ENCODE assay signal across 22 cellular contexts in genomic region chr16:56788435-56788834, GRCh38. TPM values are rescaled to one million over a fixed set of nuclear protein-coding genes. Genes with fewer than 3 reads are reported as not detected.
A peak's percentile ranks its signal among the peaks of the same experiment; 100 is the strongest.
DNase-seq lines count a peak whose midpoint lies in the region; ATAC-seq and TF ChIP-seq lines count a peak whose summit lies in the region.
"Had no signal": no experiment of that assay in that cellular context is flagged by ENCODE, and none has a peak within 500 bp of the region (broad histone marks: within the 10 kb centered on the region; RNA-seq: fewer than 3 reads in every experiment).

No MANE protein-coding gene starts in this region.

- TF ChIP-seq POLR2A in heart left ventricle (IDR thresholded peaks at IDR 0.05), result no peak

- intact Hi-C loops in heart left ventricle (cut with DNase I), result loop anchor here in 1 of 10 donors (10.0 kb wide), 1 partner anchor 184 kb away; the partner anchor contains the start of gene MT2A
- intact Hi-C loops in left lung (cut with DNase I), result no loop called here

- peak overlapping the region; percentile 50 for H3K27ac Mint-ChIP-seq in stimulated activated effector memory CD8-positive, alpha-beta T cell treated with anti-CD3 and anti-CD28 coated beads, Interleukin-12 subunit alpha, Interleukin-12 subunit beta, amount 100 ng/mL, for 72 hours
- H3K27ac Mint-ChIP-seq: B cell; CD8-positive, alpha-beta memory T cell; HFFc6 had no signal

- TF ChIP-seq CTCF in cardiac muscle cell (IDR thresholded peaks at IDR 0.05; ENCODE audit: low read depth, low read length), result no peak
- no peak for TF ChIP-seq CTCF in heart left ventricle (IDR thresholded peaks at IDR 0.05)
- TF ChIP-seq CTCF in left lung (IDR thresholded peaks at IDR 0.05), result no peak

- H3K9me3 Mint-ChIP-seq in stimulated activated effector memory CD8-positive, alpha-beta T cell treated with anti-CD3 and anti-CD28 coated beads, Interleukin-12 subunit alpha, Interleukin-12 subunit beta, amount 100 ng/mL, for 72 hours, result no peaks in the 10 kb centered on the region
- H3K9me3 Mint-ChIP-seq: CD4-positive, CD25-positive, alpha-beta regulatory T cell; CD8-positive, alpha-beta memory T cell; HFFc6 had no signal

- peaks cover 10% of the 10 kb centered on the region for H3K4me1 Mint-ChIP-seq in stimulated activated effector memory CD8-positive, alpha-beta T cell treated with anti-CD3 and anti-CD28 coated beads, Interleukin-12 subunit alpha, Interleukin-12 subunit beta, amount 100 ng/mL, for 72 hours
- H3K4me1 Mint-ChIP-seq: B cell had no signal

- H3K27ac ChIP-seq in cardiac muscle cell (peak overlapping the region; percentile 65), heart left ventricle (no peak overlapping the region), left lung (no peak overlapping the region)
- H3K27ac ChIP-seq: BLaER1 treated with 17β-estradiol and CSF1 and Interleukin-3, amounts not matched to agents 10 nM and 100 nM; GM23248; HL-60 had no signal

- H3K36me3 ChIP-seq in cardiac muscle cell (no peaks in the 10 kb centered on the region), heart left ventricle (no peaks in the 10 kb centered on the region), left lung (no peaks in the 10 kb centered on the region)

- 88 to 97% (median 93%) methylated on average over 4 of the region's 4 CpGs for WGBS in heart left ventricle, 4 donors

- H3K4me1 ChIP-seq in cardiac muscle cell (ENCODE audit: low read depth) (peaks cover 54% of the 10 kb centered on the region), heart left ventricle (peaks cover 0 to 4% (median 0%) of the 10 kb centered on the region in 12 donors), left lung (no peaks in the 10 kb centered on the region)

- H3K4me3 Mint-ChIP-seq in stimulated activated effector memory CD8-positive, alpha-beta T cell treated with anti-CD3 and anti-CD28 coated beads, Interleukin-12 subunit alpha, Interleukin-12 subunit beta, amount 100 ng/mL, for 72 hours, result no peak overlapping the region
- H3K4me3 Mint-ChIP-seq: B cell; CD4-positive, CD25-positive, alpha-beta regulatory T cell; CD8-positive, alpha-beta memory T cell; HFFc6 had no signal

- no peaks in the 10 kb centered on the region for H3K9me3 ChIP-seq in cardiac muscle cell (ENCODE audit: low read depth)
- no peaks in the 10 kb centered on the region for H3K9me3 ChIP-seq in heart left ventricle
- H3K9me3 ChIP-seq in left lung, result no peaks in the 10 kb centered on the region
- H3K9me3 ChIP-seq: BLaER1 treated with 17β-estradiol and CSF1 and Interleukin-3, amounts not matched to agents 10 nM and 100 nM had no signal

- H3K36me3 Mint-ChIP-seq in stimulated activated effector memory CD8-positive, alpha-beta T cell treated with anti-CD3 and anti-CD28 coated beads, Interleukin-12 subunit alpha, Interleukin-12 subunit beta, amount 100 ng/mL, for 72 hours, result no peaks in the 10 kb centered on the region
- H3K36me3 Mint-ChIP-seq: CD4-positive, CD25-positive, alpha-beta regulatory T cell had no signal

- H3K27me3 ChIP-seq in cardiac muscle cell (no peaks in the 10 kb centered on the region), heart left ventricle (no peaks in the 10 kb centered on the region), left lung (no peaks in the 10 kb centered on the region)
- H3K27me3 ChIP-seq: BLaER1 treated with 17β-estradiol and CSF1 and Interleukin-3, amounts not matched to agents 10 nM and 100 nM had no signal

- ATAC-seq in heart left ventricle, result no peak
- no peak for ATAC-seq in stimulated activated effector memory CD8-positive, alpha-beta T cell treated with anti-CD3 and anti-CD28 coated beads, Interleukin-12 subunit alpha, Interleukin-12 subunit beta, amount 100 ng/mL, for 72 hours
- ATAC-seq in GM18907 (IDR thresholded peaks at IDR 0.05; ENCODE audit: unreplicated experiment), result no peak
- no peak for ATAC-seq in left lung
- ATAC-seq: GM12878, HCT116 had no signal

- DNase-seq in cardiac muscle cell (ENCODE audit: low read depth in 1 of 2, low spot score in 1 of 2), result no peak
- DNase-seq in heart left ventricle, result no peak
- DNase-seq in M059J (ENCODE audit: low read depth), result peak; percentile 23
- DNase-seq in foreskin melanocyte, result peak; percentile 60
- no peak for DNase-seq in stimulated activated effector memory CD8-positive, alpha-beta T cell treated with anti-CD3 and anti-CD28 coated beads, Interleukin-12 subunit alpha, Interleukin-12 subunit beta, amount 100 ng/mL, for 72 hours (ENCODE audit: low spot score in 2 of 2)
- no peak for DNase-seq in activated CD4-positive, alpha-beta T cell treated with anti-CD3 and anti-CD28 coated beads for 4 hours
- no peak for DNase-seq in left lung
- DNase-seq: CD4-positive, CD25-positive, alpha-beta regulatory T cell; CD8-positive, alpha-beta memory T cell; COR-L47; DMS 273 treated with DMSO at 0.1 percent for 48 hours; DMS53; DND-41; EL; GM23248; HFFc6 had no signal

- H3K4me3 ChIP-seq in cardiac muscle cell (no peak overlapping the region), heart left ventricle (no peak overlapping the region), left lung (no peak overlapping the region)
- H3K4me3 ChIP-seq: BLaER1 treated with 17β-estradiol and CSF1 and Interleukin-3, amounts not matched to agents 10 nM and 100 nM; GM12878; GM23248 had no signal

RNA-seq across cellular contexts. Expression of gene NUP93, which starts 58.5 kb away (rescaled TPM):
- total RNA-seq in cardiac muscle cell (110 and 115 TPM in 2 replicates), heart left ventricle (10 to 100 TPM; 21.8 to 49.0 (median 27.8) TPM), left lung (10 to 100 TPM; 47.1 to 67.4 TPM)
- polyA plus RNA-seq in cardiac muscle cell (127 and 157 TPM in 2 replicates), heart left ventricle (10 to 100 TPM; 23.7 to 28.5 TPM)
- 106 and 123 TPM in 2 replicates for total RNA-seq in M059J (2014; rRNA removed; shearing (Covaris generic))

Comparison
In these comparisons a context has a peak if more than half of its experiments do, and no peak if none do; other contexts are left out.
1. DNase-seq: peak in M059J (single experiment) and foreskin melanocyte (single experiment); none in cardiac muscle cell (0 of 2), heart left ventricle (0 of 5), stimulated activated effector memory CD8-positive, alpha-beta T cell treated with anti-CD3 and anti-CD28 coated beads, Interleukin-12 subunit alpha, Interleukin-12 subunit beta, amount 100 ng/mL, for 72 hours (0 of 2), activated CD4-positive, alpha-beta T cell treated with anti-CD3 and anti-CD28 coated beads for 4 hours (0 of 2) and left lung (0 of 2).